19 cellular contexts compared by ENCODE assay signal in the genomic region with DNA sequence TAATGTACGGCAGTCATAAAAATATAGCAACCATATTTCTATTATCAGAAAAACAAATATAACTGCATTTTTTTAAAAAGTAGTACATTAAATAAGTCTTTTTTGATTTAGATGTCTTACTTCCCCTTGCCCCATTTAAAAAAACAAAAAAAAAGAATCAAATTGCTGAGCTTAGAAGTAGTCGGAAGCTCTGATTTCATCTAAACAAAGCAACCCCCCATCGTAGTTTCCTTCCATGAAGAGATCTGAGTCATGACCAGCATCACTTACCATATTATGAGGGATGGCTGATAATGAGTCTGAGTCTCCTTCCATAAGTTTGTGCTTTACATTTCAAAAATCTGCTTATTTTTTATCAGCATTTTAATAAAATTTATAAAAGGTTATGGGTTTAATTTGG.
A peak's percentile ranks its signal among the peaks of the same experiment; 100 is the strongest.
DNase-seq lines count a peak whose midpoint lies in the region; ATAC-seq and TF ChIP-seq lines count a peak whose summit lies in the region.
"Had no signal": no experiment of that assay in that cellular context is flagged by ENCODE, and none has a peak within 500 bp of the region (broad histone marks: within the 10 kb centered on the region; RNA-seq: fewer than 3 reads in every experiment).

No MANE protein-coding gene starts in this region.

- H3K4me1 Mint-ChIP-seq in HFFc6 (ENCODE audit: low read depth): peaks cover 13% of the 10 kb centered on the region; the same call in 1 of the 2 replicates
- H3K4me1 Mint-ChIP-seq: CD8-positive, alpha-beta memory T cell had no signal

- 0 out of 2 replicates have a peak overlapping the region, but pooled peaks have one; percentile 11 for H3K27ac Mint-ChIP-seq in HFFc6
- H3K27ac Mint-ChIP-seq: CD8-positive, alpha-beta memory T cell had no signal

- POLR2A ChIA-PET in AG04449 (lab: Yijun Ruan, JAX): no interaction called here

- CTCF ChIA-PET in AG04449 (lab: Yijun Ruan, JAX): no interaction called here

- H3K4me3 ChIP-seq in AG04449 (ENCODE audit: low read depth, low read length) (no peak overlapping the region), astrocyte of the spinal cord (ENCODE audit: low read depth, low read length) (no peak overlapping the region)
- H3K4me3 ChIP-seq: BLaER1 treated with 17β-estradiol and CSF1 and Interleukin-3, amounts not matched to agents 10 nM and 100 nM; PC-9 had no signal

- no peak overlapping the region for H3K4me3 Mint-ChIP-seq in HFFc6
- H3K4me3 Mint-ChIP-seq: CD8-positive, alpha-beta memory T cell; H9 had no signal

- no peak for TF ChIP-seq CTCF in AG04449 (IDR thresholded peaks at IDR 0.05; ENCODE audit: insufficient read depth, low read length, missing control alignments)
- no peak for TF ChIP-seq CTCF in HFFc6 (IDR thresholded peaks at IDR 0.05)
- TF ChIP-seq CTCF in astrocyte of the spinal cord (IDR thresholded peaks at IDR 0.05; ENCODE audit: low read depth, low read length): no peak

- in situ Hi-C loops in astrocyte of the spinal cord (cut with HindIII; ENCODE audit: low sequenced_read_pairs): no loop called here

- H3K36me3 Mint-ChIP-seq in HFFc6 (ENCODE audit: low read depth): peaks cover 28% of the 10 kb centered on the region

- no peaks in the 10 kb centered on the region; the same call in 1 of the 2 replicates for H3K27me3 Mint-ChIP-seq in HFFc6 (ENCODE audit: insufficient read depth)
- H3K27me3 Mint-ChIP-seq: CD8-positive, alpha-beta memory T cell had no signal

- no peaks in the 10 kb centered on the region for H3K9me3 Mint-ChIP-seq in HFFc6
- H3K9me3 Mint-ChIP-seq: H9 had no signal

- no peak for ATAC-seq in GM21390 (IDR thresholded peaks at IDR 0.05; ENCODE audit: unreplicated experiment)

- peak; percentile 12 for DNase-seq in AG04449 (ENCODE audit: low read depth, low spot score)
- DNase-seq in HFFc6: no peak
- DNase-seq in astrocyte of the spinal cord (ENCODE audit: low read depth, low spot score): peak; percentile 74
- peak; percentile 85 for DNase-seq in iris pigment epithelial cell (ENCODE audit: low read depth)
- no peak for DNase-seq in hippocampal formation (lab: John Stamatoyannopoulos, UW)
- no peak for DNase-seq in NCI-H446 treated with DMSO at 0.1 percent for 48 hours (lab: John Stamatoyannopoulos, UW)
- DNase-seq in stimulated activated CD4-positive, alpha-beta T cell treated with anti-CD3 and anti-CD28 coated beads, Interleukin-4, amount 100 ng/mL, for 1 hour: no peak
- DNase-seq: CD8-positive, alpha-beta memory T cell; DMS53; H9; NCI-H1048; NCI-H1436 treated with DMSO at 0.1 percent for 48 hours; NCI-H2029; NCI-H345; NCI-H526; PC-9; SIG-M5 had no signal

Comparison
In these comparisons a context has a peak if more than half of its experiments do, and no peak if none do; other contexts are left out.
1. DNase-seq: peak in AG04449 (single experiment), astrocyte of the spinal cord (single experiment) and iris pigment epithelial cell (single experiment); none in HFFc6 (single experiment), hippocampal formation (0 of 2), NCI-H446 treated with DMSO at 0.1 percent for 48 hours (single experiment) and stimulated activated CD4-positive, alpha-beta T cell treated with anti-CD3 and anti-CD28 coated beads, Interleukin-4, amount 100 ng/mL, for 1 hour (single experiment).